Comparison of ENCODE assay signal across 8 cellular contexts in genomic region chr11:72676874-72677341, GRCh38. TPM values are rescaled to one million over a fixed set of nuclear protein-coding genes. Genes with fewer than 3 reads are reported as not detected.
DNase-seq lines count a peak whose midpoint lies in the region; ATAC-seq and TF ChIP-seq lines count a peak whose summit lies in the region.

No MANE protein-coding gene starts in this region.

- H3K27me3 ChIP-seq in GM06990 (replicated peaks; ENCODE audit: control insufficient read depth, insufficient read depth, low read length) (peaks cover 1% of the 10 kb centered on the region), NT2/D1 (ENCODE audit: insufficient read depth, insufficient read length) (peaks cover 25% of the 10 kb centered on the region)

- H3K4me1 Mint-ChIP-seq in activated T-helper 17 cell treated with anti-CD3 and anti-CD28 coated beads, Interleukin-2, amount 50 U/mL, for 72 hours: no peaks in the 10 kb centered on the region

- ATAC-seq in activated T-helper 17 cell treated with anti-CD3 and anti-CD28 coated beads, Interleukin-2, amount 50 U/mL, for 72 hours (replicated peaks): peak; percentile 54
- ATAC-seq in left cardiac atrium: peak; percentile 64 to 77

- H3K36me3 Mint-ChIP-seq in activated T-helper 17 cell treated with anti-CD3 and anti-CD28 coated beads, Interleukin-2, amount 50 U/mL, for 72 hours (ENCODE audit: low read depth): peaks cover 21% of the 10 kb centered on the region

- H3K27me3 Mint-ChIP-seq in activated T-helper 17 cell treated with anti-CD3 and anti-CD28 coated beads, Interleukin-2, amount 50 U/mL, for 72 hours: peaks cover 45% of the 10 kb centered on the region

- H3K4me1 ChIP-seq in NT2/D1 (ENCODE audit: insufficient read depth, insufficient read length): peaks cover 24% of the 10 kb centered on the region

- no peak overlapping the region for H3K9ac ChIP-seq in NT2/D1 (ENCODE audit: insufficient read length, low read depth)

- DNase-seq in GM06990 (ENCODE audit: extremely low read depth, insufficient read length): peak; percentile 59
- DNase-seq in NT2/D1 (ENCODE audit: low read depth, low spot score): peak; percentile 79
- peak; percentile 75 for DNase-seq in left cardiac atrium
- DNase-seq in stimulated activated CD4-positive, alpha-beta T cell treated with anti-CD3 and anti-CD28 coated beads, Interleukin-12 subunit alpha, Interleukin-12 subunit beta, amount 100 ng/mL, for 4 hours: peak; percentile 72
- no peak for DNase-seq in NCI-H345 treated with DMSO at 0.1 percent for 48 hours (lab: John Stamatoyannopoulos, UW; ENCODE audit: unreplicated experiment)
- no peak for DNase-seq in dedifferentiated amniotic fluid mesenchymal stem cell (ENCODE audit: extremely low spot score)
- no peak for DNase-seq in GF-D8 (lab: John Stamatoyannopoulos, UW)

- H3K36me3 ChIP-seq in GM06990 (ENCODE audit: control insufficient read depth, insufficient read depth, low read length) (no peaks in the 10 kb centered on the region), NT2/D1 (ENCODE audit: insufficient read depth, insufficient read length, low read length) (no peaks in the 10 kb centered on the region)

- H3K27ac Mint-ChIP-seq in activated T-helper 17 cell treated with anti-CD3 and anti-CD28 coated beads, Interleukin-2, amount 50 U/mL, for 72 hours: no peak overlapping the region

- H3K9me3 Mint-ChIP-seq in activated T-helper 17 cell treated with anti-CD3 and anti-CD28 coated beads, Interleukin-2, amount 50 U/mL, for 72 hours: no peaks in the 10 kb centered on the region

- H3K4me3 Mint-ChIP-seq in activated T-helper 17 cell treated with anti-CD3 and anti-CD28 coated beads, Interleukin-2, amount 50 U/mL, for 72 hours: peak overlapping the region; percentile 4

- intact Hi-C loops in left cardiac atrium (cut with DNase I): no loop called here

- H3K4me3 ChIP-seq in GM06990 (replicated peaks; ENCODE audit: low read depth, low read length) (no peak overlapping the region), NT2/D1 (ENCODE audit: insufficient read length, low read depth) (no peak overlapping the region)

- no peak for TF ChIP-seq CTCF in GM06990 (IDR thresholded peaks at IDR 0.05; ENCODE audit: insufficient read depth, low read length, poor library complexity, severe bottlenecking)

- no peaks in the 10 kb centered on the region for H3K9me3 ChIP-seq in NT2/D1 (ENCODE audit: insufficient read depth, low read length)

RNA-seq across cellular contexts. Expression of gene PDE2A, which starts 2.7 kb away (rescaled TPM):
- total RNA-seq in activated T-helper 17 cell treated with anti-CD3 and anti-CD28 coated beads, Interleukin-2, amount 50 U/mL, for 72 hours: 1 to 10 TPM; 1.7 to 3.6 TPM
- total RNA-seq in left cardiac atrium: 10 to 100 TPM; 40.9 to 41.6 TPM

Comparison
In these comparisons a context has a peak if more than half of its experiments do, and no peak if none do; other contexts are left out.
1. DNase-seq: peak in GM06990 (single experiment), NT2/D1 (single experiment), left cardiac atrium (single experiment) and stimulated activated CD4-positive, alpha-beta T cell treated with anti-CD3 and anti-CD28 coated beads, Interleukin-12 subunit alpha, Interleukin-12 subunit beta, amount 100 ng/mL, for 4 hours (single experiment); none in NCI-H345 treated with DMSO at 0.1 percent for 48 hours (single experiment), dedifferentiated amniotic fluid mesenchymal stem cell (single experiment) and GF-D8 (single experiment).
2. RNA of gene PDE2A, which starts 2.7 kb away (total RNA-seq): 40.9 to 41.6 TPM in left cardiac atrium; 1.7 to 3.6 TPM in activated T-helper 17 cell treated with anti-CD3 and anti-CD28 coated beads, Interleukin-2, amount 50 U/mL, for 72 hours; every median in the first group is over 4 times any median in the second.